ENCODE assay signal across 8 cellular contexts in the genomic region with DNA sequence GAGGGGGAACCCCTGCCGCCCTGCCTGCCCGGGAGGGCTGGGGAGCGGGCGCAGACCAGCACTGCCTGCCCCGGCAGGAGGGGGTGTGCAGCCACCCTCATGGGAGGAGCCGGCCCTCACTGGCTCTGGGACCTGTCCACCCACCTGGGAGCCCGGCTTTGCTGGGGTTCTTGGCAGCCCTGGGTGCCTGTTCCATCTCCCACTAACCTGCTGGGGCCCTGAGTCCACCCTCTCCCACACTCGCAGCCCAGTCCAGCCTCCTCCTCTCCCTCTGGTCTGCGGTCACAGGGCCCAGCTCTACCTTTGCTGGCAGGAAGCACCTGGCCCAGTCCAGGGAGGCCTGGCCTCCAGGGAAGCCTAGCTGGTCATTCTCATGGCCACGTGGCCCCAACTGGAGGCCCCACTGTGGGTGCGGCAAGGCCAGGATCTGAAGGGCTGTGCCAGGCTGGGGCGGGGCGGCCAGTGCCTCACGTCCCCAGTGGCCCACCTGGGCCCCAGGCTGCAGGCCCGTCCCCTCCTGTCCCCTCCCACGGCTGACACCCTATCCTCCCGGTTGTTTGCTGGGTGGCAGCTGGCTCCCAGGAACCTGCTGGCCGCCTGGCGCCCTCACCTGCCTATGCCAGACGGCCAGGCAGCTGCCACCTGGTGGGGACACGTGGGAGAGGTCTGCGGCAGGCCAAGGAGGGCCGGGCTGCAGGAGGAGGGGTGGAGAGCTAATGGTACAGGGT. TPM values are rescaled to one million over a fixed set of nuclear protein-coding genes. Genes with fewer than 3 reads are reported as not detected.
A peak's percentile ranks its signal among the peaks of the same experiment; 100 is the strongest.
DNase-seq lines count a peak whose midpoint lies in the region; ATAC-seq and TF ChIP-seq lines count a peak whose summit lies in the region.

A gene (minus strand): TSS at position 393 of the 728 bp plus-strand sequence. CDS start 721 bp downstream, outside the sequence.

- DNase-seq in NCI-H82 treated with DMSO at 0.1 percent for 48 hours (lab: John Stamatoyannopoulos, UW; ENCODE audit: unreplicated experiment): peak; percentile 39
- DNase-seq in activated naive CD8-positive, alpha-beta T cell treated with anti-CD3 and anti-CD28 coated beads, Interleukin-2, amount 50 U/mL, for 24 hours: peak; percentile 39
- DNase-seq in kidney epithelial cell (ENCODE audit: low read depth): peak; percentile 41
- DNase-seq in stimulated activated naive CD4-positive, alpha-beta T cell treated with Interleukin-2 at 50 U/mL for 16 hours (lab: John Stamatoyannopoulos, UW): peak; percentile 10

- no peak within 1 kb of the TSS for H3K27ac Mint-ChIP-seq in activated naive CD8-positive, alpha-beta T cell treated with anti-CD3 and anti-CD28 coated beads, Interleukin-2, amount 50 U/mL, for 24 hours

- no peaks in the 10 kb centered on the region for H4K20me1 ChIP-seq in BLaER1

- no peaks in the 10 kb centered on the region for H3K4me1 Mint-ChIP-seq in activated naive CD8-positive, alpha-beta T cell treated with anti-CD3 and anti-CD28 coated beads, Interleukin-2, amount 50 U/mL, for 24 hours

- no peaks in the 10 kb centered on the region for H3K27me3 ChIP-seq in BLaER1
- H3K27me3 ChIP-seq in kidney epithelial cell (ENCODE audit: control insufficient read depth, insufficient read depth, low read length): peaks cover 2% of the 10 kb centered on the region

- ATAC-seq in HG03159 (IDR thresholded peaks at IDR 0.05; ENCODE audit: unreplicated experiment): peak; percentile 53
- ATAC-seq in activated naive CD8-positive, alpha-beta T cell treated with anti-CD3 and anti-CD28 coated beads, Interleukin-2, amount 50 U/mL, for 24 hours: peak; percentile 39
- ATAC-seq in HG03196 (IDR thresholded peaks at IDR 0.05; ENCODE audit: unreplicated experiment): no peak
- no peak for ATAC-seq in HG03095 (IDR thresholded peaks at IDR 0.05; ENCODE audit: unreplicated experiment)

- H3K4me3 ChIP-seq in BLaER1: peak within 1 kb of the TSS; percentile 6; the same call in 1 of the 2 replicates
- no peak within 1 kb of the TSS for H3K4me3 ChIP-seq in kidney epithelial cell (ENCODE audit: low read depth, low read length)

- H3K36me3 ChIP-seq in BLaER1 (no peaks in the 10 kb centered on the region), kidney epithelial cell (ENCODE audit: control insufficient read depth, insufficient read depth, low read length) (no peaks in the 10 kb centered on the region)

- peak within 1 kb of the TSS; percentile 58 for H3K9ac ChIP-seq in BLaER1

- peak within 1 kb of the TSS; percentile 73 for H3K27ac ChIP-seq in BLaER1

- H3K4me2 ChIP-seq in BLaER1: peak within 1 kb of the TSS; percentile 88

- H3K4me3 Mint-ChIP-seq in activated naive CD8-positive, alpha-beta T cell treated with anti-CD3 and anti-CD28 coated beads, Interleukin-2, amount 50 U/mL, for 24 hours: no peak within 1 kb of the TSS

- H3K4me1 ChIP-seq in BLaER1: peaks cover 48% of the 10 kb centered on the region

- no peaks in the 10 kb centered on the region for H3K9me3 Mint-ChIP-seq in activated naive CD8-positive, alpha-beta T cell treated with anti-CD3 and anti-CD28 coated beads, Interleukin-2, amount 50 U/mL, for 24 hours

- H3K36me3 Mint-ChIP-seq in activated naive CD8-positive, alpha-beta T cell treated with anti-CD3 and anti-CD28 coated beads, Interleukin-2, amount 50 U/mL, for 24 hours (ENCODE audit: low read depth): no peaks in the 10 kb centered on the region

- no peaks in the 10 kb centered on the region for H3K9me3 ChIP-seq in BLaER1

- no peaks in the 10 kb centered on the region for H3K27me3 Mint-ChIP-seq in activated naive CD8-positive, alpha-beta T cell treated with anti-CD3 and anti-CD28 coated beads, Interleukin-2, amount 50 U/mL, for 24 hours

- TF ChIP-seq CTCF in kidney epithelial cell (IDR thresholded peaks at IDR 0.05; ENCODE audit: insufficient read depth, low read length, poor library complexity, severe bottlenecking): peak; percentile 82

RNA-seq across cellular contexts. Expression of the gene that starts here (rescaled TPM):
- 5.7 and 5.8 TPM in 2 replicates for total RNA-seq in kidney epithelial cell

Comparison
In these comparisons a context has a peak if more than half of its experiments do, and no peak if none do; other contexts are left out.
1. ATAC-seq: peak in HG03159 (single experiment) and activated naive CD8-positive, alpha-beta T cell treated with anti-CD3 and anti-CD28 coated beads, Interleukin-2, amount 50 U/mL, for 24 hours (single experiment); none in HG03196 (single experiment) and HG03095 (single experiment).
2. Peak in every context shown above with its lines, with median percentiles within 50 percentile points of each other: DNase-seq.